ENCODE assay signal across 31 cellular contexts in genomic region chr2:200330351-200331120, GRCh38. TPM values are rescaled to one million over a fixed set of nuclear protein-coding genes. Genes with fewer than 3 reads are reported as not detected.
DNase-seq lines count a peak whose midpoint lies in the region; ATAC-seq, FAIRE-seq and TF ChIP-seq lines count a peak whose summit lies in the region.
"Had no signal": no experiment of that assay in that cellular context is flagged by ENCODE, and none has a peak within 500 bp of the region (broad histone marks: within the 10 kb centered on the region; RNA-seq: fewer than 3 reads in every experiment).

No MANE protein-coding gene starts in this region.

- peaks cover 46% of the 10 kb centered on the region for H3K4me1 Mint-ChIP-seq in WTC11
- H3K4me1 Mint-ChIP-seq in H9 = peaks cover 0 to 10% of the 10 kb centered on the region in 2 experiments; a peak in 2 of 4 replicates
- H3K4me1 Mint-ChIP-seq: activated CD4-positive, alpha-beta T cell treated with anti-CD3 and anti-CD28 coated beads, Interleukin-2, amount 10 ng/mL, durations not matched to agents 24 days and 14 days; CD4-positive, alpha-beta memory T cell had no signal

- no peak overlapping the region for H3K23ac ChIP-seq in H9 (ENCODE audit: insufficient read length, low read depth, low read length)

- no peak overlapping the region for H2BK12ac ChIP-seq in H9 (ENCODE audit: insufficient read length, low read depth, low read length)

- POLR2A ChIA-PET in HepG2 (lab: Yijun Ruan, JAX) = no interaction called here
- POLR2A ChIA-PET in WTC11 (lab: Charles Lee) = interaction anchor here (0.6 kb wide), 1 partner anchor 191 kb away, joined by 3 read pairs; no protein-coding TSS in a partner anchor

- no peak overlapping the region for H3K4me3 ChIP-seq in HepG2 (replicated peaks in 1 of 3; ENCODE audit: insufficient read depth in 1 of 3, low read depth in 2 of 3, low read length in 3 of 3)
- no peak overlapping the region for H3K4me3 ChIP-seq in right lobe of liver
- H3K4me3 ChIP-seq in right cardiac atrium (ENCODE audit: low read length) = no peak overlapping the region
- H3K4me3 ChIP-seq: adrenal gland, coronary artery, lower lobe of right lung, mucosa of descending colon, ovary, PC-9, suprapubic skin had no signal

- H3K9me3 ChIP-seq in HepG2 (ENCODE audit: low read length) (no peaks in the 10 kb centered on the region), right lobe of liver (no peaks in the 10 kb centered on the region), right cardiac atrium (ENCODE audit: control insufficient read depth, low read length) (no peaks in the 10 kb centered on the region), H9 (ENCODE audit: control insufficient read depth, low read depth, low read length) (no peaks in the 10 kb centered on the region)
- H3K9me3 ChIP-seq: adrenal gland, lower lobe of right lung, mucosa of descending colon, ovary, suprapubic skin had no signal

- no peak overlapping the region for H3K18ac ChIP-seq in H9 (ENCODE audit: insufficient read length, low read depth, low read length)

- ATAC-seq in HepG2 (no peak), right lobe of liver (no peak), WTC11 (no peak), right cardiac atrium (peak; percentile 45 to 66), HG03469 (IDR thresholded peaks at IDR 0.05; ENCODE audit: unreplicated experiment) (no peak)
- ATAC-seq: activated T-cell treated with anti-CD3 and anti-CD28 coated beads, Interleukin-2, amount 50 U/mL, for 4 hours; esophagus mucosa; lower lobe of right lung; mucosa of descending colon had no signal

- TF ChIP-seq EP300 in HepG2 (IDR thresholded peaks at IDR 0.05; ENCODE audit: low read depth in 2 of 2, low read length in 2 of 2) = no peak
- no peak for TF ChIP-seq EP300 in HepG2 (CRISPR knock-in tag; IDR thresholded peaks at IDR 0.05; ENCODE audit: borderline replicate concordance)

- H3K4me3 Mint-ChIP-seq in WTC11 = no peak overlapping the region
- H3K4me3 Mint-ChIP-seq in H9 = no peak overlapping the region
- H3K4me3 Mint-ChIP-seq: activated CD4-positive, alpha-beta T cell treated with anti-CD3 and anti-CD28 coated beads, Interleukin-2, amount 10 ng/mL, durations not matched to agents 24 days and 14 days; activated T-cell treated with anti-CD3 and anti-CD28 coated beads, Interleukin-2, amount 50 U/mL, for 4 hours; CD4-positive, alpha-beta memory T cell had no signal

- TSS peak; percentile 16 for BruUV-seq in HepG2 (replicated peaks; lab: Mats Ljungman, UMichigan)

- H2BK120ac ChIP-seq in H9 (ENCODE audit: low read depth, low read length, poor library complexity, severe bottlenecking) = no peak overlapping the region

- no peak overlapping the region for H3K56ac ChIP-seq in H9 (ENCODE audit: insufficient read length, low read depth, low read length)

- H3K79me1 ChIP-seq in H9 (ENCODE audit: insufficient read depth, low read depth, low read length, poor library complexity, severe bottlenecking) = no peaks in the 10 kb centered on the region

- in situ Hi-C loops in HepG2 (cut with HindIII; ENCODE audit: extremely low pct_ligation_motif_present, low pct_unique_long_range_greater_than_20kb) = no loop called here

- H3K9ac ChIP-seq in HepG2 (ENCODE audit: insufficient read depth, low read depth, low read length) (no peak overlapping the region), H9 (ENCODE audit: extremely low read depth, insufficient read length, low read length) (no peak overlapping the region)

- H3K4ac ChIP-seq in H9 (ENCODE audit: low read depth, low read length) = no peak overlapping the region

- TF ChIP-seq CTCF in HepG2 (CRISPR knock-in tag; IDR thresholded peaks at IDR 0.05) = no peak
- no peak for TF ChIP-seq CTCF in right lobe of liver (IDR thresholded peaks at IDR 0.05)
- no peak for TF ChIP-seq CTCF in WTC11 (IDR thresholded peaks at IDR 0.05)
- no peak for TF ChIP-seq CTCF in H9 (conservative IDR thresholded peaks at IDR 0.05)

- H3K79me2 ChIP-seq in HepG2 (ENCODE audit: insufficient read depth, low read length) (peaks cover 87% of the 10 kb centered on the region), H9 (ENCODE audit: insufficient read depth, low read length) (peaks cover 49% of the 10 kb centered on the region)

- H3K27me3 Mint-ChIP-seq in WTC11 (ENCODE audit: low read depth) (no peaks in the 10 kb centered on the region), H9 (ENCODE audit: low read depth) (no peaks in the 10 kb centered on the region)
- H3K27me3 Mint-ChIP-seq: activated CD4-positive, alpha-beta T cell treated with anti-CD3 and anti-CD28 coated beads, Interleukin-2, amount 10 ng/mL, durations not matched to agents 24 days and 14 days; CD4-positive, alpha-beta memory T cell had no signal

- peaks cover 3% of the 10 kb centered on the region; the same call in 1 of the 2 replicates for H3K9me3 Mint-ChIP-seq in WTC11
- peaks cover 8% of the 10 kb centered on the region in 2 experiments; a peak in 3 of 5 replicates for H3K9me3 Mint-ChIP-seq in H9
- H3K9me3 Mint-ChIP-seq: activated T-cell treated with anti-CD3 and anti-CD28 coated beads, Interleukin-2, amount 50 U/mL, for 4 hours had no signal

- H4K8ac ChIP-seq in H9 (replicated peaks; ENCODE audit: insufficient read length, low read depth, low read length) = no peak overlapping the region

- CTCF ChIA-PET in HepG2 (lab: Yijun Ruan, JAX; ENCODE audit: low intra/inter-chr PET ratio, low total read pairs) (no interaction called here), WTC11 (lab: Charles Lee) (no interaction called here)

- H3K36me3 ChIP-seq in HepG2 (replicated peaks in 1 of 2; ENCODE audit: control insufficient read depth in 1 of 2, insufficient read depth in 2 of 2, low read length in 2 of 2) (peaks cover 30 to 46% of the 10 kb centered on the region in 2 experiments), right lobe of liver (no peaks in the 10 kb centered on the region)
- H3K36me3 ChIP-seq: adrenal gland, ovary, suprapubic skin, WERI-Rb-1 had no signal

- H4K91ac ChIP-seq in H9 (ENCODE audit: insufficient read length, low read depth, low read length) = no peak overlapping the region

- no peaks in the 10 kb centered on the region for H3K23me2 ChIP-seq in H9 (ENCODE audit: insufficient read length, low read depth, low read length, poor library complexity, severe bottlenecking)

- H4K5ac ChIP-seq in H9 (ENCODE audit: insufficient read length, low read depth, low read length) = no peak overlapping the region

- H2BK5ac ChIP-seq in H9 (ENCODE audit: insufficient read length, low read length) = no peak overlapping the region

- H3K36me3 Mint-ChIP-seq in WTC11 = peaks cover 42% of the 10 kb centered on the region
- peaks cover 5 to 26% (median 22%) of the 10 kb centered on the region in 3 experiments; a peak in 6 of 7 replicates for H3K36me3 Mint-ChIP-seq in H9 (ENCODE audit: insufficient read depth in 1 of 3, low read depth in 3 of 3)
- H3K36me3 Mint-ChIP-seq: CD4-positive, alpha-beta memory T cell had no signal

- DNase-seq in HepG2 (ENCODE audit: low spot score) = no peak
- no peak for DNase-seq in right lobe of liver
- no peak for DNase-seq in WTC11 (ENCODE audit: low spot score)
- DNase-seq in right cardiac atrium = no peak
- no peak for DNase-seq in NCI-H345 treated with DMSO at 0.1 percent for 48 hours (lab: John Stamatoyannopoulos, UW; ENCODE audit: unreplicated experiment)
- DNase-seq in H9 = no peak
- DNase-seq in DMS79 treated with DMSO at 0.1 percent for 48 hours (lab: John Stamatoyannopoulos, UW) = no peak
- DNase-seq: activated CD4-positive, alpha-beta T cell treated with anti-CD3 and anti-CD28 coated beads, Interleukin-2, amount 10 ng/mL, durations not matched to agents 24 days and 14 days; activated T-cell treated with anti-CD3 and anti-CD28 coated beads, Interleukin-2, amount 50 U/mL, for 4 hours; brain microvascular endothelial cell; CD4-positive, alpha-beta memory T cell; DMS 273 treated with DMSO at 0.1 percent for 48 hours; foreskin fibroblast; lower lobe of right lung; mucosa of descending colon; NCI-H1436; ovary; PC-9; SHP77 treated with DMSO at 0.1 percent for 48 hours; stimulated activated CD4-positive, alpha-beta T cell treated with anti-CD3 and anti-CD28 coated beads, Interleukin-15, amount 100 ng/mL, for 24 hours; stimulated activated naive CD4-positive, alpha-beta T cell; SW 1271; T1000; WERI-Rb-1 had no signal

- 75% methylated on average over 5 of the region's 5 CpGs for WGBS in HepG2 (ENCODE audit: low lambda C conversion rate)
- 66% methylated on average over 5 of the region's 5 CpGs for WGBS in right lobe of liver (ENCODE audit: insufficient coverage, low coverage, low lambda C conversion rate, missing lambda C conversion rate)
- 48% methylated on average over 5 of the region's 5 CpGs for WGBS in right cardiac atrium
- WGBS in H9 (ENCODE audit: extremely low coverage, insufficient read length, low lambda C conversion rate) = no CpG with 5 or more reads among the region's 5 CpGs

- H3K27ac ChIP-seq in HepG2 (ENCODE audit: extremely low read length, insufficient read depth, low read length) (no peak overlapping the region), right lobe of liver (no peak overlapping the region), right cardiac atrium (ENCODE audit: low read length) (no peak overlapping the region), H9 (ENCODE audit: insufficient read length, low read depth, low read length) (no peak overlapping the region)
- H3K27ac ChIP-seq: adrenal gland, brain microvascular endothelial cell, HL-60, lower lobe of right lung, ovary, PC-9, suprapubic skin, WERI-Rb-1 had no signal

- H3K4me2 ChIP-seq in HepG2 (ENCODE audit: low read depth, low read length) (no peak overlapping the region), H9 (ENCODE audit: insufficient read depth, insufficient read length, low read length) (no peak overlapping the region)
- H3K4me2 ChIP-seq: PC-9 had no signal

- H2BK20ac ChIP-seq in H9 (ENCODE audit: low read depth, low read length, poor library complexity, severe bottlenecking) = no peak overlapping the region

- H3K27ac Mint-ChIP-seq in WTC11 (peak overlapping the region; percentile 76), H9 (no peak overlapping the region)
- H3K27ac Mint-ChIP-seq: CD4-positive, alpha-beta memory T cell had no signal

- H4K20me1 ChIP-seq in HepG2 (ENCODE audit: insufficient read depth, low read length) (peaks cover 23% of the 10 kb centered on the region), H9 (ENCODE audit: control insufficient read depth, insufficient read depth, insufficient read length) (no peaks in the 10 kb centered on the region)

- no peak overlapping the region for H3T11ph ChIP-seq in H9 (ENCODE audit: low read length)

- H2BK15ac ChIP-seq in H9 (ENCODE audit: low read depth, low read length) = no peak overlapping the region

- no peak overlapping the region for H2AK5ac ChIP-seq in H9 (ENCODE audit: insufficient read length, low read length)

- TF ChIP-seq RAD21 in HepG2 (CRISPR knock-in tag; IDR thresholded peaks at IDR 0.05) = no peak

- no peak overlapping the region for H3K14ac ChIP-seq in H9 (ENCODE audit: insufficient read depth, low read length)

- no peak overlapping the region for H2AFZ ChIP-seq in HepG2 (ENCODE audit: low read length)
- no peak overlapping the region for H2AFZ ChIP-seq in H9 (ENCODE audit: low read length)
- H2AFZ ChIP-seq: PC-9 had no signal

- no peak for FAIRE-seq in HepG2 (lab: Jason Lieb, UNC)
- FAIRE-seq: urothelium cell line had no signal

- H3K4me1 ChIP-seq in HepG2 (ENCODE audit: insufficient read depth, low read length) = peaks cover 36% of the 10 kb centered on the region
- peaks cover 0 to 7% (median under 1%) of the 10 kb centered on the region in 4 donors for H3K4me1 ChIP-seq in right lobe of liver
- H3K4me1 ChIP-seq in right cardiac atrium (ENCODE audit: control insufficient read depth, insufficient read depth, low read length) = peaks cover 8% of the 10 kb centered on the region
- peaks cover 4% of the 10 kb centered on the region; the same call in 1 of the 2 replicates for H3K4me1 ChIP-seq in H9 (ENCODE audit: insufficient read depth, low read length)

- H3K27me3 ChIP-seq in HepG2 (ENCODE audit: control insufficient read depth in 1 of 2, insufficient read depth in 2 of 2, low read length in 2 of 2) (no peaks in the 10 kb centered on the region), right lobe of liver (no peaks in the 10 kb centered on the region), right cardiac atrium (ENCODE audit: control insufficient read depth, insufficient read depth) (no peaks in the 10 kb centered on the region), H9 (ENCODE audit: insufficient read depth, low read length) (no peaks in the 10 kb centered on the region)
- H3K27me3 ChIP-seq: adrenal gland, brain microvascular endothelial cell, ovary, suprapubic skin had no signal

- intact Hi-C loops in HepG2 (cut with micrococcal nuclease; ENCODE audit: unreplicated experiment) (no loop called here), right lobe of liver (cut with DNase I) (no loop called here), right cardiac atrium (cut with DNase I) (no loop called here)

- no peak for TF ChIP-seq POLR2A in HepG2 (IDR thresholded peaks at IDR 0.05; ENCODE audit: insufficient read depth in 1 of 2, low read depth in 2 of 2, low read length in 2 of 2)
- TF ChIP-seq POLR2A in right lobe of liver (IDR thresholded peaks at IDR 0.05) = no peak

RNA-seq across cellular contexts. Expression of gene SPATS2L, which starts 24.0 kb away (rescaled TPM):
- total RNA-seq in HepG2 (2016; rRNA removed; fragmentation: Illumina TruSeq; extraction: Trizol) = 154 and 165 TPM in 2 replicates
- total RNA-seq in HepG2 (2016; cell fraction: cytosol; rRNA removed; fragmentation: Illumina TruSeq; extraction: Trizol; ENCODE audit: low read depth) = 81.5 and 81.6 TPM in 2 replicates
- total RNA-seq in HepG2 (2016; cell fraction: insoluble cytoplasmic fraction; rRNA removed; fragmentation: Illumina TruSeq; extraction: Trizol) = 151 and 153 TPM in 2 replicates
- 160 and 169 TPM in 2 replicates for total RNA-seq in HepG2 (2016; cell fraction: membrane; rRNA removed; fragmentation: Illumina TruSeq; extraction: Trizol)
- 110 and 114 TPM in 2 replicates for total RNA-seq in HepG2 (2016; cell fraction: nucleus; rRNA removed; fragmentation: Illumina TruSeq; extraction: Trizol)
- polyA plus RNA-seq in HepG2 (2011; rRNA removed) = 180 and 212 TPM in 2 replicates
- 161 and 177 TPM in 2 replicates for polyA plus RNA-seq in HepG2 (2011; cell fraction: cytosol; rRNA removed)
- polyA plus RNA-seq in HepG2 (2011; cell fraction: nucleus; rRNA removed) = 71.8 and 89.4 TPM in 2 replicates
- polyA plus RNA-seq in HepG2 (2012) = 134 and 184 TPM in 2 replicates
- 102 and 115 TPM in 2 replicates for polyA plus RNA-seq in HepG2 (2016; cell fraction: cytosol; fragmentation: Illumina TruSeq; extraction: Trizol; ENCODE audit: low read depth)
- polyA plus RNA-seq in HepG2 (2016; cell fraction: insoluble cytoplasmic fraction; fragmentation: Illumina TruSeq; extraction: Trizol; ENCODE audit: low read depth) = 213 and 235 TPM in 2 replicates
- 179 and 180 TPM in 2 replicates for polyA plus RNA-seq in HepG2 (2016; cell fraction: membrane; fragmentation: Illumina TruSeq; extraction: Trizol; ENCODE audit: low read depth)
- 145 and 148 TPM in 2 replicates for polyA plus RNA-seq in HepG2 (2016; cell fraction: nucleus; fragmentation: Illumina TruSeq; extraction: Trizol; ENCODE audit: insufficient read depth, low read depth)
- polyA minus RNA-seq in HepG2 (2011; rRNA and poly(A)+ RNA removed; ENCODE audit: low replicate concordance) = 28.4 and 78.1 TPM in 2 replicates
- 121 and 126 TPM in 2 replicates for polyA minus RNA-seq in HepG2 (2011; cell fraction: cytosol; rRNA and poly(A)+ RNA removed)
- polyA minus RNA-seq in HepG2 (2011; cell fraction: nucleus; rRNA and poly(A)+ RNA removed) = 287 and 295 TPM in 2 replicates
- 100 to 1,000 TPM in 1 of 6 experiments, 10 to 100 TPM in 5; 60.7 to 109 (median 72.9) TPM for total RNA-seq in right lobe of liver
- 103 to 112 TPM (median 111 TPM) in 3 replicates for total RNA-seq in WTC11 (2021)
- total RNA-seq in right cardiac atrium = 100 to 1,000 TPM; 115 to 147 (median 124) TPM
- 90.6 TPM for polyA plus RNA-seq in right cardiac atrium
- total RNA-seq in H9 (2021) = 45.9 and 47.3 TPM in 2 replicates

Comparison
In these comparisons a context has a peak if more than half of its experiments do, and no peak if none do; other contexts are left out.
1. ATAC-seq: peak in right cardiac atrium (2 of 2); none in HepG2 (single experiment), right lobe of liver (0 of 4), WTC11 (single experiment) and HG03469 (single experiment).